ENCODE assay signal across 8 cellular contexts in genomic region chr10:34739915-34740314, GRCh38.
DNase-seq lines count a peak whose midpoint lies in the region; ATAC-seq and TF ChIP-seq lines count a peak whose summit lies in the region.

No MANE protein-coding gene starts in this region.

- peak overlapping the region; percentile 77 for H3K27ac ChIP-seq in ectodermal cell (ENCODE audit: insufficient read depth, low read depth, low read length, poor library complexity, severe bottlenecking)
- H3K27ac ChIP-seq in OCI-LY7 (ENCODE audit: low read depth, low read length, poor library complexity, severe bottlenecking), result no peak overlapping the region

- no peaks in the 10 kb centered on the region for H3K36me3 ChIP-seq in ectodermal cell (ENCODE audit: control insufficient read depth, insufficient read depth, low read length)
- H3K36me3 ChIP-seq in mucosa of descending colon (ENCODE audit: low read depth), result no peaks in the 10 kb centered on the region
- H3K36me3 ChIP-seq in OCI-LY7 (ENCODE audit: insufficient read depth, low read length), result no peaks in the 10 kb centered on the region

- H2AFZ ChIP-seq in OCI-LY7 (ENCODE audit: low read length), result no peak overlapping the region

- no TSS peak for BruUV-seq in OCI-LY7 (replicated peaks; lab: Mats Ljungman, UMichigan)

- no peaks in the 10 kb centered on the region for H4K20me1 ChIP-seq in OCI-LY7 (ENCODE audit: insufficient read depth, low read length)

- CTCF ChIA-PET in OCI-LY7 (lab: Charles Lee; ENCODE audit: unreplicated experiment), result no interaction called here

- WGBS in ectodermal cell, 2 experiments, result 0% methylated on average over 8 to 9 of the region's 9 CpGs

- intact Hi-C loops in mucosa of descending colon (cut with DNase I, micrococcal nuclease), result no loop called here
- intact Hi-C loops in OCI-LY7 (cut with micrococcal nuclease; ENCODE audit: unreplicated experiment), result no loop called here

- no peaks in the 10 kb centered on the region for H3K79me2 ChIP-seq in OCI-LY7 (ENCODE audit: insufficient read depth, low read depth, low read length)

- no peaks in the 10 kb centered on the region for H3K27me3 ChIP-seq in ectodermal cell (ENCODE audit: control insufficient read depth, insufficient read depth, low read length, poor library complexity, severe bottlenecking)

- no peak overlapping the region for H3K4me2 ChIP-seq in OCI-LY7 (ENCODE audit: low read length)

- no peaks in the 10 kb centered on the region for H3K9me3 ChIP-seq in ectodermal cell (ENCODE audit: control insufficient read depth, low read length)
- no peaks in the 10 kb centered on the region for H3K9me3 ChIP-seq in mucosa of descending colon
- H3K9me3 ChIP-seq in OCI-LY7 (ENCODE audit: low read length), result no peaks in the 10 kb centered on the region

- no peaks in the 10 kb centered on the region for H3K9me2 ChIP-seq in OCI-LY7 (ENCODE audit: insufficient read depth, low read length)

- H3K4me3 ChIP-seq in ectodermal cell (ENCODE audit: insufficient read depth, low read depth, low read length), result peak overlapping the region; percentile 26
- H3K4me3 ChIP-seq in mucosa of descending colon, result no peak overlapping the region
- H3K4me3 ChIP-seq in OCI-LY7 (ENCODE audit: low read depth, low read length, poor library complexity, severe bottlenecking), result no peak overlapping the region

- H3K4me1 ChIP-seq in ectodermal cell (ENCODE audit: control insufficient read depth, insufficient read depth, low read length) (peaks cover 25% of the 10 kb centered on the region), mucosa of descending colon (ENCODE audit: low read depth) (peaks cover 7% of the 10 kb centered on the region), OCI-LY7 (ENCODE audit: insufficient read depth, low read length, poor library complexity, severe bottlenecking) (no peaks in the 10 kb centered on the region)

- POLR2A ChIA-PET in OCI-LY7 (lab: Charles Lee), result no interaction called here

- no peak for TF ChIP-seq CTCF in mucosa of descending colon (IDR thresholded peaks at IDR 0.05)
- no peak for TF ChIP-seq CTCF in OCI-LY7 (conservative IDR thresholded peaks at IDR 0.05; ENCODE audit: low read length)

- DNase-seq in ELF-1 (ENCODE audit: low read depth, low spot score) (peak; percentile 92), NCI-H345 (lab: John Stamatoyannopoulos, UW) (peak; percentile 87), mucosa of descending colon (peak in 2 of 3 donors; percentile 46 to 49), NCI-H1930 (lab: John Stamatoyannopoulos, UW) (no peak), SKM-1 treated with dmso at 0.1 percent for 144 hours (lab: John Stamatoyannopoulos, UW; ENCODE audit: unreplicated experiment) (no peak), OCI-LY7 (ENCODE audit: low spot score) (no peak)

- ATAC-seq in mucosa of descending colon (peak; percentile 79), HG03045 (IDR thresholded peaks at IDR 0.05; ENCODE audit: unreplicated experiment) (no peak)

Comparison
In these comparisons a context has a peak if more than half of its experiments do, and no peak if none do; other contexts are left out.
1. DNase-seq: peak in ELF-1 (single experiment), NCI-H345 (single experiment) and mucosa of descending colon (2 of 3); none in NCI-H1930 (0 of 2), SKM-1 treated with dmso at 0.1 percent for 144 hours (single experiment) and OCI-LY7 (single experiment).